ENCODE assay signal across 1 cellular context in the genomic region with DNA sequence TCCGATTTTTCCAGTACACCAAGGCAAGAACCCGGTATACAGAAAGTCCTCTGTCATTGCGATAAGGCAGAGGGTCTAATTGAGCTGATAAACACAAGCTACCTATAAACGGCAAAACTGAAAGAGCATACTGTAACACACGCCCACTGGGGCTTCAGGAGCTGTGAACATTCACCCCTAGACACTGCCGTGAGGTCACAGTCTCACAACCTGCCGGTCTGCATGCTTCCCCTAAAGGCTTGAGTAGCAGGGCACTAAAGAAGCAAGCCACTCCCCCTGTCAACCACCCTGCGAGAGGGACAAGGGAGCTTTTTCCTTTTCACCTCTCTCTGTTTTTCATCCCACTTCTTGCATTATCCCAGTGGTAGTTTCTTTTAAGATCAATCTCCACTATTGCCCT.
TF ChIP-seq lines count a peak whose summit lies in the region.

No MANE protein-coding gene starts in this region.

TF ChIP-seq in GM23338, 12 proteins besides CTCF, POLR2A, EP300 and RAD21 (continued from another document):
- TF ChIP-seq, protein P1, sequence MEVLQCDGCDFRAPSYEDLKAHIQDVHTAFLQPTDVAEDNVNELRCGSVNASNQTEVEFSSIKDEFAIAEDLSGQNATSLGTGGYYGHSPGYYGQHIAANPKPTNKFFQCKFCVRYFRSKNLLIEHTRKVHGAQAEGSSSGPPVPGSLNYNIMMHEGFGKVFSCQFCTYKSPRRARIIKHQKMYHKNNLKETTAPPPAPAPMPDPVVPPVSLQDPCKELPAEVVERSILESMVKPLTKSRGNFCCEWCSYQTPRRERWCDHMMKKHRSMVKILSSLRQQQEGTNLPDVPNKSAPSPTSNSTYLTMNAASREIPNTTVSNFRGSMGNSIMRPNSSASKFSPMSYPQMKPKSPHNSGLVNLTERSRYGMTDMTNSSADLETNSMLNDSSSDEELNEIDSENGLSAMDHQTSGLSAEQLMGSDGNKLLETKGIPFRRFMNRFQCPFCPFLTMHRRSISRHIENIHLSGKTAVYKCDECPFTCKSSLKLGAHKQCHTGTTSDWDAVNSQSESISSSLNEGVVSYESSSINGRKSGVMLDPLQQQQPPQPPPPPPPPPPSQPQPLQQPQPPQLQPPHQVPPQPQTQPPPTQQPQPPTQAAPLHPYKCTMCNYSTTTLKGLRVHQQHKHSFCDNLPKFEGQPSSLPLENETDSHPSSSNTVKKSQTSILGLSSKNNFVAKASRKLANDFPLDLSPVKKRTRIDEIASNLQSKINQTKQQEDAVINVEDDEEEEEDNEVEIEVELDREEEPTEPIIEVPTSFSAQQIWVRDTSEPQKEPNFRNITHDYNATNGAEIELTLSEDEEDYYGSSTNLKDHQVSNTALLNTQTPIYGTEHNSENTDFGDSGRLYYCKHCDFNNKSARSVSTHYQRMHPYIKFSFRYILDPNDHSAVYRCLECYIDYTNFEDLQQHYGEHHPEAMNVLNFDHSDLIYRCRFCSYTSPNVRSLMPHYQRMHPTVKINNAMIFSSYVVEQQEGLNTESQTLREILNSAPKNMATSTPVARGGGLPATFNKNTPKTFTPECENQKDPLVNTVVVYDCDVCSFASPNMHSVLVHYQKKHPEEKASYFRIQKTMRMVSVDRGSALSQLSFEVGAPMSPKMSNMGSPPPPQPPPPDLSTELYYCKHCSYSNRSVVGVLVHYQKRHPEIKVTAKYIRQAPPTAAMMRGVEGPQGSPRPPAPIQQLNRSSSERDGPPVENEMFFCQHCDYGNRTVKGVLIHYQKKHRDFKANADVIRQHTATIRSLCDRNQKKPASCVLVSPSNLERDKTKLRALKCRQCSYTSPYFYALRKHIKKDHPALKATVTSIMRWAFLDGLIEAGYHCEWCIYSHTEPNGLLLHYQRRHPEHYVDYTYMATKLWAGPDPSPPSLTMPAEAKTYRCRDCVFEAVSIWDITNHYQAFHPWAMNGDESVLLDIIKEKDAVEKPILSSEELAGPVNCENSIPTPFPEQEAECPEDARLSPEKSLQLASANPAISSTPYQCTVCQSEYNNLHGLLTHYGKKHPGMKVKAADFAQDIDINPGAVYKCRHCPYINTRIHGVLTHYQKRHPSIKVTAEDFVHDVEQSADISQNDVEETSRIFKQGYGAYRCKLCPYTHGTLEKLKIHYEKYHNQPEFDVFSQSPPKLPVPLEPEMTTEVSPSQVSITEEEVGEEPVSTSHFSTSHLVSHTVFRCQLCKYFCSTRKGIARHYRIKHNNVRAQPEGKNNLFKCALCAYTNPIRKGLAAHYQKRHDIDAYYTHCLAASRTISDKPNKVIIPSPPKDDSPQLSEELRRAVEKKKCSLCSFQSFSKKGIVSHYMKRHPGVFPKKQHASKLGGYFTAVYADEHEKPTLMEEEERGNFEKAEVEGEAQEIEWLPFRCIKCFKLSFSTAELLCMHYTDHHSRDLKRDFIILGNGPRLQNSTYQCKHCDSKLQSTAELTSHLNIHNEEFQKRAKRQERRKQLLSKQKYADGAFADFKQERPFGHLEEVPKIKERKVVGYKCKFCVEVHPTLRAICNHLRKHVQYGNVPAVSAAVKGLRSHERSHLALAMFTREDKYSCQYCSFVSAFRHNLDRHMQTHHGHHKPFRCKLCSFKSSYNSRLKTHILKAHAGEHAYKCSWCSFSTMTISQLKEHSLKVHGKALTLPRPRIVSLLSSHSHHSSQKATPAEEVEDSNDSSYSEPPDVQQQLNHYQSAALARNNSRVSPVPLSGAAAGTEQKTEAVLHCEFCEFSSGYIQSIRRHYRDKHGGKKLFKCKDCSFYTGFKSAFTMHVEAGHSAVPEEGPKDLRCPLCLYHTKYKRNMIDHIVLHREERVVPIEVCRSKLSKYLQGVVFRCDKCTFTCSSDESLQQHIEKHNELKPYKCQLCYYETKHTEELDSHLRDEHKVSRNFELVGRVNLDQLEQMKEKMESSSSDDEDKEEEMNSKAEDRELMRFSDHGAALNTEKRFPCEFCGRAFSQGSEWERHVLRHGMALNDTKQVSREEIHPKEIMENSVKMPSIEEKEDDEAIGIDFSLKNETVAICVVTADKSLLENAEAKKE (CRISPR knock-in tag; IDR thresholded peaks at IDR 0.05): no peak
- TF ChIP-seq POLR2AphosphoS5 (IDR thresholded peaks at IDR 0.05; ENCODE audit: low read depth) (no peak), EZH2 (IDR thresholded peaks at IDR 0.05; ENCODE audit: low read depth, unreplicated experiment) (no peak), JUNB (IDR thresholded peaks at IDR 0.05; ENCODE audit: unreplicated experiment) (no peak), ZNF114 (CRISPR knock-in tag; IDR thresholded peaks at IDR 0.05) (no peak), EZH2phosphoT487 (IDR thresholded peaks at IDR 0.05; ENCODE audit: unreplicated experiment) (no peak)
- TF ChIP-seq, protein P2, sequence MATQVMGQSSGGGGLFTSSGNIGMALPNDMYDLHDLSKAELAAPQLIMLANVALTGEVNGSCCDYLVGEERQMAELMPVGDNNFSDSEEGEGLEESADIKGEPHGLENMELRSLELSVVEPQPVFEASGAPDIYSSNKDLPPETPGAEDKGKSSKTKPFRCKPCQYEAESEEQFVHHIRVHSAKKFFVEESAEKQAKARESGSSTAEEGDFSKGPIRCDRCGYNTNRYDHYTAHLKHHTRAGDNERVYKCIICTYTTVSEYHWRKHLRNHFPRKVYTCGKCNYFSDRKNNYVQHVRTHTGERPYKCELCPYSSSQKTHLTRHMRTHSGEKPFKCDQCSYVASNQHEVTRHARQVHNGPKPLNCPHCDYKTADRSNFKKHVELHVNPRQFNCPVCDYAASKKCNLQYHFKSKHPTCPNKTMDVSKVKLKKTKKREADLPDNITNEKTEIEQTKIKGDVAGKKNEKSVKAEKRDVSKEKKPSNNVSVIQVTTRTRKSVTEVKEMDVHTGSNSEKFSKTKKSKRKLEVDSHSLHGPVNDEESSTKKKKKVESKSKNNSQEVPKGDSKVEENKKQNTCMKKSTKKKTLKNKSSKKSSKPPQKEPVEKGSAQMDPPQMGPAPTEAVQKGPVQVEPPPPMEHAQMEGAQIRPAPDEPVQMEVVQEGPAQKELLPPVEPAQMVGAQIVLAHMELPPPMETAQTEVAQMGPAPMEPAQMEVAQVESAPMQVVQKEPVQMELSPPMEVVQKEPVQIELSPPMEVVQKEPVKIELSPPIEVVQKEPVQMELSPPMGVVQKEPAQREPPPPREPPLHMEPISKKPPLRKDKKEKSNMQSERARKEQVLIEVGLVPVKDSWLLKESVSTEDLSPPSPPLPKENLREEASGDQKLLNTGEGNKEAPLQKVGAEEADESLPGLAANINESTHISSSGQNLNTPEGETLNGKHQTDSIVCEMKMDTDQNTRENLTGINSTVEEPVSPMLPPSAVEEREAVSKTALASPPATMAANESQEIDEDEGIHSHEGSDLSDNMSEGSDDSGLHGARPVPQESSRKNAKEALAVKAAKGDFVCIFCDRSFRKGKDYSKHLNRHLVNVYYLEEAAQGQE (IDR thresholded peaks at IDR 0.05; ENCODE audit: unreplicated experiment): no peak
TF ChIP-seq in GM23338: peak in this region for 0.
